Comparison of ENCODE assay signal across 1 cellular context in the genomic region with DNA sequence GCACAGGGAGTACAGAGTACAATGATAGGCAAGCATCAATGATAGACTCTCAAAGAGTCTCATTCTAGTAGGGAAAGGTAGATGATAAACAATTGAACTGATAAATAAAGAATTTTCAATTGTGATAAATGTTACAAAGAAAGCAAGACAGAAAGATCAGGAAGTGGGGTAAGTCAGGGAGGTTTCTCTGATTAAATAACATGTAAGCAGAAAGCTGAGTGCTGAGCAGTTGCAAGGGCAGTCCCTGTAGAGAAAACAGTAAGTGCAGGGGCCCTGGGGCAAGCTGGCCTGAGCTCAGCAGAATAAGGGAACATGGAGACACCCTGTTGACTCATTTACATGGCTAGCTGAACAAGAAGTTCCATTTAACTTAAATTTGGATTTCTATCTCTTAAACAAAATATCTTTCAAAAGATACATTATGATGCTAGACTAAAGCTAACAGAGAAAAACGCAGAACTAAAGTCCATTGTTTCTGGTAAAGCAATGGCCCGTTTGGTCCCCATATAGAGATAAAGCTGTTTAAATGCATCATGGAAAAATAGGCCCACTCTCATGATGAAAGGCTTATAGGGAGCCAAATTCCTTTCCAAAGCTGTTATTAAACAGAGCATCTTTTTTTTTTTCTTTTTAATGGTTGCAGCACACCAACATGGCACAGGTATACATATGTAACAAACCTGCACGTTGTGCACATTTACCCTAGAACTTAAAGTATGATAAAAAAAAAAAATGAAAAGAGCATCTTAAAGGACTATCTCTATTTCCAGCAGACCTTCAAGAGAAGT.
TF ChIP-seq lines count a peak whose summit lies in the region.

No MANE protein-coding gene starts in this region.

TF ChIP-seq in HepG2, 621 proteins besides CTCF, POLR2A, EP300 and RAD21:
- TF ChIP-seq ZNF337 (CRISPR knock-in tag; IDR thresholded peaks at IDR 0.05; ENCODE audit: borderline replicate concordance, low read depth) (no peak), ZNF891 (CRISPR knock-in tag; IDR thresholded peaks at IDR 0.05) (no peak), MYC (CRISPR knock-in tag; IDR thresholded peaks at IDR 0.05; ENCODE audit: borderline replicate concordance) (no peak), KMT2B (CRISPR knock-in tag; IDR thresholded peaks at IDR 0.05) (no peak), KDM4B (CRISPR knock-in tag; IDR thresholded peaks at IDR 0.05) (no peak), BRCA1 (CRISPR knock-in tag; IDR thresholded peaks at IDR 0.05) (no peak), ERF (CRISPR knock-in tag; IDR thresholded peaks at IDR 0.05) (no peak), FOXK2 (IDR thresholded peaks at IDR 0.05) (no peak), NPAS2 (CRISPR knock-in tag; IDR thresholded peaks at IDR 0.05; ENCODE audit: borderline replicate concordance) (no peak), TRIM24 (CRISPR knock-in tag; IDR thresholded peaks at IDR 0.05) (no peak), CHD4 (IDR thresholded peaks at IDR 0.05; ENCODE audit: borderline replicate concordance, low read length) (no peak)
- TF ChIP-seq, protein P1, sequence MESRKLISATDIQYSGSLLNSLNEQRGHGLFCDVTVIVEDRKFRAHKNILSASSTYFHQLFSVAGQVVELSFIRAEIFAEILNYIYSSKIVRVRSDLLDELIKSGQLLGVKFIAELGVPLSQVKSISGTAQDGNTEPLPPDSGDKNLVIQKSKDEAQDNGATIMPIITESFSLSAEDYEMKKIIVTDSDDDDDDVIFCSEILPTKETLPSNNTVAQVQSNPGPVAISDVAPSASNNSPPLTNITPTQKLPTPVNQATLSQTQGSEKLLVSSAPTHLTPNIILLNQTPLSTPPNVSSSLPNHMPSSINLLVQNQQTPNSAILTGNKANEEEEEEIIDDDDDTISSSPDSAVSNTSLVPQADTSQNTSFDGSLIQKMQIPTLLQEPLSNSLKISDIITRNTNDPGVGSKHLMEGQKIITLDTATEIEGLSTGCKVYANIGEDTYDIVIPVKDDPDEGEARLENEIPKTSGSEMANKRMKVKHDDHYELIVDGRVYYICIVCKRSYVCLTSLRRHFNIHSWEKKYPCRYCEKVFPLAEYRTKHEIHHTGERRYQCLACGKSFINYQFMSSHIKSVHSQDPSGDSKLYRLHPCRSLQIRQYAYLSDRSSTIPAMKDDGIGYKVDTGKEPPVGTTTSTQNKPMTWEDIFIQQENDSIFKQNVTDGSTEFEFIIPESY (CRISPR knock-in tag; IDR thresholded peaks at IDR 0.05): no peak
- TF ChIP-seq, protein P2, sequence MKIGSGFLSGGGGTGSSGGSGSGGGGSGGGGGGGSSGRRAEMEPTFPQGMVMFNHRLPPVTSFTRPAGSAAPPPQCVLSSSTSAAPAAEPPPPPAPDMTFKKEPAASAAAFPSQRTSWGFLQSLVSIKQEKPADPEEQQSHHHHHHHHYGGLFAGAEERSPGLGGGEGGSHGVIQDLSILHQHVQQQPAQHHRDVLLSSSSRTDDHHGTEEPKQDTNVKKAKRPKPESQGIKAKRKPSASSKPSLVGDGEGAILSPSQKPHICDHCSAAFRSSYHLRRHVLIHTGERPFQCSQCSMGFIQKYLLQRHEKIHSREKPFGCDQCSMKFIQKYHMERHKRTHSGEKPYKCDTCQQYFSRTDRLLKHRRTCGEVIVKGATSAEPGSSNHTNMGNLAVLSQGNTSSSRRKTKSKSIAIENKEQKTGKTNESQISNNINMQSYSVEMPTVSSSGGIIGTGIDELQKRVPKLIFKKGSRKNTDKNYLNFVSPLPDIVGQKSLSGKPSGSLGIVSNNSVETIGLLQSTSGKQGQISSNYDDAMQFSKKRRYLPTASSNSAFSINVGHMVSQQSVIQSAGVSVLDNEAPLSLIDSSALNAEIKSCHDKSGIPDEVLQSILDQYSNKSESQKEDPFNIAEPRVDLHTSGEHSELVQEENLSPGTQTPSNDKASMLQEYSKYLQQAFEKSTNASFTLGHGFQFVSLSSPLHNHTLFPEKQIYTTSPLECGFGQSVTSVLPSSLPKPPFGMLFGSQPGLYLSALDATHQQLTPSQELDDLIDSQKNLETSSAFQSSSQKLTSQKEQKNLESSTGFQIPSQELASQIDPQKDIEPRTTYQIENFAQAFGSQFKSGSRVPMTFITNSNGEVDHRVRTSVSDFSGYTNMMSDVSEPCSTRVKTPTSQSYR (CRISPR knock-in tag; IDR thresholded peaks at IDR 0.05; ENCODE audit: borderline replicate concordance): no peak
- TF ChIP-seq, protein P3, sequence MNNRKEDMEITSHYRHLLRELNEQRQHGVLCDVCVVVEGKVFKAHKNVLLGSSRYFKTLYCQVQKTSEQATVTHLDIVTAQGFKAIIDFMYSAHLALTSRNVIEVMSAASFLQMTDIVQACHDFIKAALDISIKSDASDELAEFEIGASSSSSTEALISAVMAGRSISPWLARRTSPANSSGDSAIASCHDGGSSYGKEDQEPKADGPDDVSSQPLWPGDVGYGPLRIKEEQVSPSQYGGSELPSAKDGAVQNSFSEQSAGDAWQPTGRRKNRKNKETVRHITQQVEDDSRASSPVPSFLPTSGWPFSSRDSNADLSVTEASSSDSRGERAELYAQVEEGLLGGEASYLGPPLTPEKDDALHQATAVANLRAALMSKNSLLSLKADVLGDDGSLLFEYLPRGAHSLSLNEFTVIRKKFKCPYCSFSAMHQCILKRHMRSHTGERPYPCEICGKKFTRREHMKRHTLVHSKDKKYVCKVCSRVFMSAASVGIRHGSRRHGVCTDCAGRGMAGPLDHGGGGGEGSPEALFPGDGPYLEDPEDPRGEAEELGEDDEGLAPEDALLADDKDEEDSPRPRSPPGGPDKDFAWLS (CRISPR knock-in tag; IDR thresholded peaks at IDR 0.05; ENCODE audit: borderline replicate concordance): no peak
- TF ChIP-seq, protein P4, sequence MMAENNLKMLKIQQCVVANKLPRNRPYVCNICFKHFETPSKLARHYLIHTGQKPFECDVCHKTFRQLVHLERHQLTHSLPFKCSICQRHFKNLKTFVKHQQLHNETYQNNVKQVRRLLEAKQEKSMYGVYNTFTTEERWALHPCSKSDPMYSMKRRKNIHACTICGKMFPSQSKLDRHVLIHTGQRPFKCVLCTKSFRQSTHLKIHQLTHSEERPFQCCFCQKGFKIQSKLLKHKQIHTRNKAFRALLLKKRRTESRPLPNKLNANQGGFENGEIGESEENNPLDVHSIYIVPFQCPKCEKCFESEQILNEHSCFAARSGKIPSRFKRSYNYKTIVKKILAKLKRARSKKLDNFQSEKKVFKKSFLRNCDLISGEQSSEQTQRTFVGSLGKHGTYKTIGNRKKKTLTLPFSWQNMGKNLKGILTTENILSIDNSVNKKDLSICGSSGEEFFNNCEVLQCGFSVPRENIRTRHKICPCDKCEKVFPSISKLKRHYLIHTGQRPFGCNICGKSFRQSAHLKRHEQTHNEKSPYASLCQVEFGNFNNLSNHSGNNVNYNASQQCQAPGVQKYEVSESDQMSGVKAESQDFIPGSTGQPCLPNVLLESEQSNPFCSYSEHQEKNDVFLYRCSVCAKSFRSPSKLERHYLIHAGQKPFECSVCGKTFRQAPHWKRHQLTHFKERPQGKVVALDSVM (CRISPR knock-in tag; IDR thresholded peaks at IDR 0.05): no peak
- TF ChIP-seq, protein P5, sequence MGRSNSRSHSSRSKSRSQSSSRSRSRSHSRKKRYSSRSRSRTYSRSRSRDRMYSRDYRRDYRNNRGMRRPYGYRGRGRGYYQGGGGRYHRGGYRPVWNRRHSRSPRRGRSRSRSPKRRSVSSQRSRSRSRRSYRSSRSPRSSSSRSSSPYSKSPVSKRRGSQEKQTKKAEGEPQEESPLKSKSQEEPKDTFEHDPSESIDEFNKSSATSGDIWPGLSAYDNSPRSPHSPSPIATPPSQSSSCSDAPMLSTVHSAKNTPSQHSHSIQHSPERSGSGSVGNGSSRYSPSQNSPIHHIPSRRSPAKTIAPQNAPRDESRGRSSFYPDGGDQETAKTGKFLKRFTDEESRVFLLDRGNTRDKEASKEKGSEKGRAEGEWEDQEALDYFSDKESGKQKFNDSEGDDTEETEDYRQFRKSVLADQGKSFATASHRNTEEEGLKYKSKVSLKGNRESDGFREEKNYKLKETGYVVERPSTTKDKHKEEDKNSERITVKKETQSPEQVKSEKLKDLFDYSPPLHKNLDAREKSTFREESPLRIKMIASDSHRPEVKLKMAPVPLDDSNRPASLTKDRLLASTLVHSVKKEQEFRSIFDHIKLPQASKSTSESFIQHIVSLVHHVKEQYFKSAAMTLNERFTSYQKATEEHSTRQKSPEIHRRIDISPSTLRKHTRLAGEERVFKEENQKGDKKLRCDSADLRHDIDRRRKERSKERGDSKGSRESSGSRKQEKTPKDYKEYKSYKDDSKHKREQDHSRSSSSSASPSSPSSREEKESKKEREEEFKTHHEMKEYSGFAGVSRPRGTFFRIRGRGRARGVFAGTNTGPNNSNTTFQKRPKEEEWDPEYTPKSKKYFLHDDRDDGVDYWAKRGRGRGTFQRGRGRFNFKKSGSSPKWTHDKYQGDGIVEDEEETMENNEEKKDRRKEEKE (IDR thresholded peaks at IDR 0.05): no peak
